17 cellular contexts compared by ENCODE assay signal in genomic region chr11:19696073-19696472, GRCh38.
"Had no signal": no experiment of that assay in that cellular context is flagged by ENCODE, and none has a peak within 500 bp of the region (broad histone marks: within the 10 kb centered on the region; RNA-seq: fewer than 3 reads in every experiment).

No MANE protein-coding gene starts in this region.

- FAIRE-seq: keratinocyte had no signal

- H3K4me2 ChIP-seq: hepatocyte had no signal

- H3K9me3 ChIP-seq: body of pancreas, right lobe of liver, testis had no signal

- H3K4me3 ChIP-seq: body of pancreas, hepatocyte, right lobe of liver, testis had no signal

- H3K27me3 Mint-ChIP-seq: dendritic cell treated with granulocyte-macrophage colony-stimulating factor and Interleukin-4, amounts not matched to agents 40 ng/mL and 50 ng/mL, for 4 days had no signal

- H3K27ac ChIP-seq: body of pancreas, epithelial cell of prostate, hepatocyte, right lobe of liver, testis had no signal

- H3K36me3 Mint-ChIP-seq: activated naive CD8-positive, alpha-beta T cell had no signal

- H3K27ac Mint-ChIP-seq: activated naive CD8-positive, alpha-beta T cell; dendritic cell treated with granulocyte-macrophage colony-stimulating factor and Interleukin-4, amounts not matched to agents 40 ng/mL and 50 ng/mL, for 4 days; effector memory CD8-positive, alpha-beta T cell; progenitor cell of endocrine pancreas; stimulated activated naive CD8-positive, alpha-beta T cell treated with anti-CD3 and anti-CD28 coated beads, Interleukin-15, Interleukin-2, amounts not matched to agents 100 ng/mL and 50 ng/mL, for 24 hours; T-helper 2 cell treated with Interferon-gamma antibody and Interleukin-4, amounts not matched to agents 5 μg/mL and 100 μg/mL, for 36 hours had no signal

- H3K9me3 Mint-ChIP-seq: dendritic cell treated with granulocyte-macrophage colony-stimulating factor and Interleukin-4, amounts not matched to agents 40 ng/mL and 50 ng/mL, for 4 days; effector memory CD8-positive, alpha-beta T cell; stimulated activated naive CD8-positive, alpha-beta T cell treated with anti-CD3 and anti-CD28 coated beads, Interleukin-15, Interleukin-2, amounts not matched to agents 100 ng/mL and 50 ng/mL, for 24 hours; T-helper 2 cell treated with Interferon-gamma antibody and Interleukin-4, amounts not matched to agents 5 μg/mL and 100 μg/mL, for 36 hours had no signal

- ATAC-seq: body of pancreas; effector memory CD8-positive, alpha-beta T cell; right lobe of liver had no signal

- H3K4me3 Mint-ChIP-seq: activated naive CD8-positive, alpha-beta T cell; dendritic cell treated with granulocyte-macrophage colony-stimulating factor and Interleukin-4, amounts not matched to agents 40 ng/mL and 50 ng/mL, for 4 days; effector memory CD8-positive, alpha-beta T cell; stimulated activated naive CD8-positive, alpha-beta T cell treated with anti-CD3 and anti-CD28 coated beads, Interleukin-15, Interleukin-2, amounts not matched to agents 100 ng/mL and 50 ng/mL, for 24 hours; T-helper 2 cell treated with Interferon-gamma antibody and Interleukin-4, amounts not matched to agents 5 μg/mL and 100 μg/mL, for 36 hours had no signal

- H2AFZ ChIP-seq: hepatocyte had no signal

- H3K4me1 ChIP-seq: body of pancreas had no signal

- H3K36me3 ChIP-seq: right lobe of liver had no signal

- H3K27me3 ChIP-seq: body of pancreas, hepatocyte, right lobe of liver, testis had no signal

- DNase-seq: activated CD4-positive, alpha-beta T cell treated with anti-CD3 and anti-CD28 coated beads, Interleukin-2, amount 50 U/mL, for 1 hour; activated CD8-positive, alpha-beta memory T cell treated with anti-CD3 and anti-CD28 coated beads for 24 hours; activated gamma-delta T cell treated with Interleukin-2 at 50 U/mL for 16 hours; amniotic stem cell; body of pancreas; cerebellar nuclear complex; effector memory CD8-positive, alpha-beta T cell; right lobe of liver; testis had no signal
